Comparison of ENCODE assay signal across 8 cellular contexts in the genomic region with DNA sequence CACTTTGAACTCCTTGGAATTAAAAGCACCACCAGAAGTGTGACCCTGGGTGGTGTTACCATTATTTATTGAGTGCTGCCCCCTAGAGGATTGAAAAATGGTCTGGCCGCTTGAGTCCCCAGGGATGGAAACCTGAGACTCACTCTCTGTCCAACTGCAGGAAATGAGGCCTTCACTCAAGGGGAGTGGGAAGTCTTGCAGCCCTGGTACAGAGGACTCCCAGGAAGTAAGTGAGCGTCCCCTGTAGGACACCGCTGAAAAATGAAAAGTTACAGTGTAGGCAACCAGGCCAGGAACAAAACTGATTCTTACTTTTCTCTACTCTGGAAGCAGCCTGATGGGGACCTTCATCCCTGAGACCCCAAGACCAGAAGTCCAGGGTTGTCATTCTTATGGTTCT. TPM values are rescaled to one million over a fixed set of nuclear protein-coding genes. Genes with fewer than 3 reads are reported as not detected.
DNase-seq lines count a peak whose midpoint lies in the region; ATAC-seq and TF ChIP-seq lines count a peak whose summit lies in the region.

No MANE protein-coding gene starts in this region.

- no TSS peak for BruUV-seq in PC-9 (replicated peaks; lab: Mats Ljungman, UMichigan)

- intact Hi-C loops in PC-9 (cut with micrococcal nuclease; ENCODE audit: unreplicated experiment): loop anchor here (2.0 to 10.0 kb wide), 6 partner anchors 205 to 1535 kb away; partner anchors contain the start of gene PARD3B
- intact Hi-C loops in heart right ventricle (cut with DNase I): loop anchor here in 5 of 10 donors (2.0 to 10.0 kb wide), 8 partner anchors 245 to 1418 kb away; no protein-coding TSS in a partner anchor
- intact Hi-C loops in gastrocnemius medialis (cut with DNase I; ENCODE audit: low total_unique reads): loop anchor here (10.0 kb wide), 1 partner anchor 1415 kb away; no protein-coding TSS in a partner anchor

- no peaks in the 10 kb centered on the region for H3K36me3 ChIP-seq in H7 (replicated peaks; ENCODE audit: control insufficient read depth, insufficient read depth, low read length)
- H3K36me3 ChIP-seq in PC-9 (ENCODE audit: low read depth): no peaks in the 10 kb centered on the region
- H3K36me3 ChIP-seq in heart right ventricle: no peaks in the 10 kb centered on the region
- no peaks in the 10 kb centered on the region for H3K36me3 ChIP-seq in gastrocnemius medialis

- DNase-seq in H7 (peak; percentile 79), PC-9 (peak; percentile 52 to 56), heart right ventricle (peak in 1 of 2 donors; percentile 74), gastrocnemius medialis (no peak), cortex of kidney (lab: John Stamatoyannopoulos, UW) (no peak)
- peak; percentile 61 for DNase-seq in activated naive CD4-positive, alpha-beta T cell treated with anti-CD3 and anti-CD28 coated beads, Interleukin-2, amount 10 ng/mL, durations not matched to agents 7 days and 5 days

- no peak overlapping the region for H3K27ac ChIP-seq in PC-9
- H3K27ac ChIP-seq in heart right ventricle: no peak overlapping the region
- H3K27ac ChIP-seq in gastrocnemius medialis: no peak overlapping the region

- WGBS in heart right ventricle, 2 donors: 27 to 28% methylated on average over 3 of the region's 3 CpGs

- peaks cover 44% of the 10 kb centered on the region for H3K4me1 Mint-ChIP-seq in activated naive CD4-positive, alpha-beta T cell treated with anti-CD3 and anti-CD28 coated beads, Interleukin-2, amount 10 ng/mL, durations not matched to agents 7 days and 5 days

- peak in 7 of 8 donors; percentile 19 to 41 (median 21) for ATAC-seq in heart right ventricle
- peak in 1 of 2 donors; percentile 47 for ATAC-seq in gastrocnemius medialis

- H3K9me3 ChIP-seq in PC-9 (ENCODE audit: insufficient read depth, low read depth) (no peaks in the 10 kb centered on the region), heart right ventricle (no peaks in the 10 kb centered on the region), gastrocnemius medialis (no peaks in the 10 kb centered on the region)

- H3K27me3 Mint-ChIP-seq in activated naive CD4-positive, alpha-beta T cell treated with anti-CD3 and anti-CD28 coated beads, Interleukin-2, amount 10 ng/mL, durations not matched to agents 7 days and 5 days: peaks cover 60% of the 10 kb centered on the region

- TF ChIP-seq CTCF in GM12872 (IDR thresholded peaks at IDR 0.05; ENCODE audit: insufficient read depth, low read depth, low read length) (peak; percentile 65), LNCAP (IDR thresholded peaks at IDR 0.05) (peak; percentile 73), PC-9 (conservative IDR thresholded peaks at IDR 0.05) (peak; percentile 74), heart right ventricle (IDR thresholded peaks at IDR 0.05) (peak; percentile 42 to 79 (median 69)), gastrocnemius medialis (IDR thresholded peaks at IDR 0.05 in 4 of 5, conservative IDR thresholded peaks at IDR 0.05 in 1 of 5) (peak; percentile 21 to 53 (median 37))

- POLR2A ChIA-PET in PC-9 (lab: Charles Lee; ENCODE audit: unreplicated experiment): no interaction called here

- no peak overlapping the region for H3K4me2 ChIP-seq in PC-9

- no peaks in the 10 kb centered on the region for H3K36me3 Mint-ChIP-seq in activated naive CD4-positive, alpha-beta T cell treated with anti-CD3 and anti-CD28 coated beads, Interleukin-2, amount 10 ng/mL, durations not matched to agents 7 days and 5 days

- peaks cover 24% of the 10 kb centered on the region for H3K79me2 ChIP-seq in PC-9 (ENCODE audit: low read depth)

- peaks cover 24% of the 10 kb centered on the region; the same call in 1 of the 2 replicates for H3K27me3 ChIP-seq in H7 (ENCODE audit: control insufficient read depth, insufficient read depth, low read length)
- H3K27me3 ChIP-seq in PC-9 (ENCODE audit: insufficient read depth, low read depth): no peaks in the 10 kb centered on the region
- peaks cover 0 to 47% (median 19%) of the 10 kb centered on the region in 7 donors for H3K27me3 ChIP-seq in heart right ventricle
- peaks cover 27 to 48% (median 34%) of the 10 kb centered on the region in 3 donors for H3K27me3 ChIP-seq in gastrocnemius medialis

- H3K4me3 Mint-ChIP-seq in activated naive CD4-positive, alpha-beta T cell treated with anti-CD3 and anti-CD28 coated beads, Interleukin-2, amount 10 ng/mL, durations not matched to agents 7 days and 5 days: no peak overlapping the region

- H2AFZ ChIP-seq in PC-9: no peak overlapping the region

- in situ Hi-C loops in gastrocnemius medialis (cut with MboI; ENCODE audit: low sequenced_read_pairs in 4 of 4): loop anchor here in 1 of 4 donors (25.0 kb wide), 1 partner anchor 1368 kb away; no protein-coding TSS in a partner anchor

- no peak overlapping the region for H3K4me3 ChIP-seq in H7 (ENCODE audit: insufficient read depth, low read depth, low read length)
- no peak overlapping the region for H3K4me3 ChIP-seq in PC-9
- H3K4me3 ChIP-seq in heart right ventricle: no peak overlapping the region
- H3K4me3 ChIP-seq in gastrocnemius medialis: no peak overlapping the region

- H3K4me1 ChIP-seq in PC-9 (replicated peaks; ENCODE audit: insufficient read depth) (no peaks in the 10 kb centered on the region; the same call in none of the 2 replicates), heart right ventricle (peaks cover 4 to 40% (median 24%) of the 10 kb centered on the region in 9 donors), gastrocnemius medialis (peaks cover 13% of the 10 kb centered on the region in 2 donors)

- no peaks in the 10 kb centered on the region for H3K9me2 ChIP-seq in PC-9 (ENCODE audit: insufficient read depth)

- no peak overlapping the region for H3K27ac Mint-ChIP-seq in activated naive CD4-positive, alpha-beta T cell treated with anti-CD3 and anti-CD28 coated beads, Interleukin-2, amount 10 ng/mL, durations not matched to agents 7 days and 5 days

- H3K9me3 Mint-ChIP-seq in activated naive CD4-positive, alpha-beta T cell treated with anti-CD3 and anti-CD28 coated beads, Interleukin-2, amount 10 ng/mL, durations not matched to agents 7 days and 5 days: no peaks in the 10 kb centered on the region

- H3F3A ChIP-seq in PC-9 (ENCODE audit: insufficient read depth, low read depth): no peaks in the 10 kb centered on the region

- CTCF ChIA-PET in PC-9 (lab: Charles Lee): no interaction called here
- CTCF ChIA-PET in activated naive CD4-positive, alpha-beta T cell treated with anti-CD3 and anti-CD28 coated beads, Interleukin-2, amount 10 ng/mL, durations not matched to agents 7 days and 5 days (lab: Charles Lee): interaction anchor here (1.0 to 2.1 kb wide), 5 partner anchors 20 to 808 kb away, joined by 3 to 13 read pairs (median 3); no protein-coding TSS in a partner anchor

- no peaks in the 10 kb centered on the region for H4K20me1 ChIP-seq in PC-9 (ENCODE audit: insufficient read depth)

- TF ChIP-seq POLR2A in gastrocnemius medialis (IDR thresholded peaks at IDR 0.05): no peak

RNA-seq across cellular contexts. Expression of gene NRP2, which starts 2.2 kb away (rescaled TPM):
- 89.1 and 92.4 TPM in 2 replicates for total RNA-seq in H7 (2014; rRNA removed; shearing (Covaris generic))
- total RNA-seq in PC-9 (2021) (25.5 and 31.0 TPM in 2 replicates), heart right ventricle (10 to 100 TPM in 5 of 10 donors, 1 to 10 TPM in 5; 4.7 to 29.4 (median 9.9) TPM), gastrocnemius medialis (1 to 10 TPM; 1.6 to 4.1 (median 2.2) TPM)
- 1 to 10 TPM; 2.5 to 2.7 TPM for polyA plus RNA-seq in heart right ventricle

Comparison
In these comparisons a context has a peak if more than half of its experiments do, and no peak if none do; other contexts are left out.
1. DNase-seq: peak in H7 (single experiment), PC-9 (2 of 2) and activated naive CD4-positive, alpha-beta T cell treated with anti-CD3 and anti-CD28 coated beads, Interleukin-2, amount 10 ng/mL, durations not matched to agents 7 days and 5 days (single experiment); none in gastrocnemius medialis (0 of 2) and cortex of kidney (single experiment).
2. Peak in every context shown above with its lines, with median percentiles within 50 percentile points of each other: CTCF ChIP-seq.